In the genomic region with DNA sequence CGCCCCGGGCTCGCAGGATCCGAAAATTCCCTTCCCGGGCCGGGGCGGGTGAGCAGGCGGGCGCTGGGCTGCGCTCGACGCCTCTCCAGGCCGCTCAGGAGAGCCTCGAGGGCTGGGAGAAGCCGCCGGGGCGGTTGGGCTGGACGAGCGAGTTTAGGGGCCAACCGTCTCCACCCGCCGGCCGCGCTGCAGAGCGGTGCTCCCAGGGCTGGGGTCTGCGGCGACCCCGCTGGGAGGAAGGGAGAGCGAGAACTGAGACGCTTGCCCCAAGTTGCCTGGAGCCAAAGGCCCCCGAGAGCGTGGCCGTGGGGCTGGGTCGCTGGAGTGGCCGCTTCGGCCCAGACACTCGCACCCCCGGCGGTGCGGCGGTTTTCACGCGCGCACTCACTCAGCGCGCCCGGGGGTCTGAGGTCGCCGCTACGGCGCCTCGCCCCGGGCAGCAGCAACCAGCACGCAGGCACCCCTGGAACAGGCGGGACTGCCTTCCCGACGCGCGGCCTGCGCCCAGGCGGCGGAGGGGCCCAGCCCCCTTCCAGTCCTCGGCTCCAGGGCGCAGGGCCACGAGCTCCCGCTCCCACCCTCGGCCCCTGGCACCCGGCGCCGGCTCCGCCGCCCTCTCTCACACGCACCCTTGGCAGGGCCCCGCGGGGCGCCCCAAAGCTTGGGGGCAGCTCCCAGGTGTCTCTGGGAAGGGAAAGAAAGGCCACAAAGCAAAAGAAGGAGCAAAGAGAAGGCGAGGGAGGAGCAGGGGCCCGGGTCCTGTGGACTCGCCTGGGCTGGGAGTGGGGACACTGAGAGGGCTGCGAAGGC, we compare ENCODE assay signal across 1 cellular context.
TF ChIP-seq lines count a peak whose summit lies in the region.

No MANE protein-coding gene starts in this region.

TF ChIP-seq in endothelial cell of umbilical vein, 7 proteins besides CTCF, POLR2A, EP300 and RAD21:
- no peak for TF ChIP-seq JUN (IDR thresholded peaks at IDR 0.05; ENCODE audit: borderline replicate concordance, insufficient read depth, insufficient read length, low read depth)
- no peak for TF ChIP-seq GATA2 (IDR thresholded peaks at IDR 0.05; ENCODE audit: insufficient read depth, insufficient read length, low read depth, low read length)
- TF ChIP-seq EZH2 (IDR thresholded peaks at IDR 0.05; ENCODE audit: borderline replicate concordance, low read depth, low read length, severe bottlenecking): peak; percentile 90
- no peak for TF ChIP-seq FOS (IDR thresholded peaks at IDR 0.05; ENCODE audit: borderline replicate concordance, insufficient read depth, low read length)
- TF ChIP-seq, protein P1, sequence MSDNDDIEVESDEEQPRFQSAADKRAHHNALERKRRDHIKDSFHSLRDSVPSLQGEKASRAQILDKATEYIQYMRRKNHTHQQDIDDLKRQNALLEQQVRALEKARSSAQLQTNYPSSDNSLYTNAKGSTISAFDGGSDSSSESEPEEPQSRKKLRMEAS (IDR thresholded peaks at IDR 0.05; ENCODE audit: insufficient read depth, insufficient read length): no peak
- TF ChIP-seq POLR2AphosphoS5 (IDR thresholded peaks at IDR 0.05; ENCODE audit: insufficient read depth, low read depth, low read length): no peak
- TF ChIP-seq MYC (IDR thresholded peaks at IDR 0.05; ENCODE audit: low read depth, low read length): no peak
TF ChIP-seq in endothelial cell of umbilical vein: peak in this region for 1.
